Comparison of ENCODE assay signal across 8 cellular contexts in genomic region chr2:74497777-74498499, GRCh38. TPM values are rescaled to one million over a fixed set of nuclear protein-coding genes. Genes with fewer than 3 reads are reported as not detected.
DNase-seq lines count a peak whose midpoint lies in the region; ATAC-seq, FAIRE-seq and TF ChIP-seq lines count a peak whose summit lies in the region.

No MANE protein-coding gene starts in this region.

- no peak overlapping the region for H3K4me2 ChIP-seq in K562 (ENCODE audit: insufficient read depth, low read length)

- no TSS peak for BruUV-seq in K562 (replicated peaks; lab: Mats Ljungman, UMichigan)

- POLR2A ChIA-PET in K562 (lab: Yijun Ruan, JAX), result no interaction called here

- no peak overlapping the region for H3K9ac ChIP-seq in K562 (ENCODE audit: insufficient read depth in 1 of 2, low read depth in 2 of 2, low read length in 2 of 2)

- TF ChIP-seq POLR2A in K562 (conservative IDR thresholded peaks at IDR 0.05) (0 out of 2 replicates have a peak, but pooled peaks have one; percentile 36), suprapubic skin (IDR thresholded peaks at IDR 0.05) (no peak)

- TF ChIP-seq CTCF in K562 (IDR thresholded peaks at IDR 0.05 in 2 of 3, conservative IDR thresholded peaks at IDR 0.05 in 1 of 3; ENCODE audit: insufficient read depth in 2 of 3, low read depth in 1 of 3, low read length in 3 of 3) (no peak), left lung (IDR thresholded peaks at IDR 0.05) (no peak), suprapubic skin (IDR thresholded peaks at IDR 0.05) (no peak)

- CTCF ChIA-PET in K562 (lab: Yijun Ruan, JAX; ENCODE audit: low intra/inter-chr PET ratio), result no interaction called here

- DNase-seq in stimulated activated CD4-positive, alpha-beta T cell treated with anti-CD3 and anti-CD28 coated beads, Interleukin-4, amount 100 ng/mL, for 1 hour, result peak; percentile 37
- DNase-seq in stimulated activated CD4-positive, alpha-beta T cell treated with anti-CD3 and anti-CD28 coated beads, Interleukin-1b, Interleukin-23, amount 100 ng/mL, for 48 hours, result no peak
- DNase-seq in K562 (ENCODE audit: extremely low read depth in 1 of 4, low spot score in 3 of 4), result no peak
- peak in 1 of 2 donors; percentile 88 for DNase-seq in left lung
- DNase-seq in suprapubic skin (ENCODE audit: low spot score in 2 of 2), result peak in 1 of 2 donors; percentile 69
- DNase-seq in NK-92 (lab: John Stamatoyannopoulos, UW; ENCODE audit: unreplicated experiment), result no peak
- no peak for DNase-seq in NCI-H128 (lab: John Stamatoyannopoulos, UW; ENCODE audit: unreplicated experiment)

- no peak for TF ChIP-seq RAD21 in K562 (CRISPR knock-in tag; conservative IDR thresholded peaks at IDR 0.05 in 1 of 2, IDR thresholded peaks at IDR 0.05 in 1 of 2)

- H3K9me3 ChIP-seq in K562 (replicated peaks; ENCODE audit: control insufficient read depth, insufficient read depth, low read depth, low read length) (no peaks in the 10 kb centered on the region), left lung (no peaks in the 10 kb centered on the region), suprapubic skin (no peaks in the 10 kb centered on the region)

- no peaks in the 10 kb centered on the region for H4K20me1 ChIP-seq in K562 (replicated peaks; ENCODE audit: control insufficient read depth, insufficient read depth, low read length)

- no peak for TF ChIP-seq EP300 in K562 (IDR thresholded peaks at IDR 0.05; ENCODE audit: low read length)
- TF ChIP-seq EP300 in suprapubic skin (IDR thresholded peaks at IDR 0.05), result no peak

- no peak overlapping the region for H3K4me3 ChIP-seq in K562
- peak overlapping the region; percentile 33 to 53 for H3K4me3 ChIP-seq in left lung
- H3K4me3 ChIP-seq in suprapubic skin, result peak overlapping the region; percentile 46

- no peak for FAIRE-seq in K562 (lab: Jason Lieb, UNC)

- H3K36me3 ChIP-seq in K562 (ENCODE audit: control insufficient read depth, insufficient read depth, low read length) (peaks cover 15% of the 10 kb centered on the region; the same call in 2 of the 3 replicates), left lung (peaks cover 0 to 17% of the 10 kb centered on the region in 2 donors), suprapubic skin (peaks cover 15% of the 10 kb centered on the region)

- 95% methylated on average over 23 of the region's 61 CpGs for WGBS in K562 (ENCODE audit: insufficient coverage, low coverage, missing lambda C conversion rate)
- whole genome bisulfite sequencing in suprapubic skin, result 4% methylated on average over 37 of the region's 61 CpGs

- H3K27me3 ChIP-seq in K562 (ENCODE audit: control insufficient read depth in 2 of 2, insufficient read depth in 2 of 2, low read length in 2 of 2) (no peaks in the 10 kb centered on the region), left lung (peaks cover 30 to 64% of the 10 kb centered on the region in 2 donors), suprapubic skin (peaks cover 57% of the 10 kb centered on the region)

- H3K27ac ChIP-seq in K562 (ENCODE audit: extremely low read depth, low read depth, low read length) (no peak overlapping the region), left lung (peak overlapping the region in 1 of 2 donors; percentile 33), suprapubic skin (no peak overlapping the region)

- intact Hi-C loops in K562 (cut with micrococcal nuclease), result no loop called here
- intact Hi-C loops in left lung (cut with DNase I), result no loop called here

- H2AFZ ChIP-seq in K562 (ENCODE audit: low read depth, low read length), result no peak overlapping the region

- H3K79me2 ChIP-seq in K562 (ENCODE audit: control insufficient read depth, insufficient read depth, low read length), result peaks cover 5% of the 10 kb centered on the region; the same call in 1 of the 3 replicates

- peaks cover 11 to 39% of the 10 kb centered on the region in 2 experiments; a peak in 4 of 5 replicates for H3K4me1 ChIP-seq in K562 (replicated peaks in 1 of 2; ENCODE audit: control insufficient read depth in 2 of 2, insufficient read depth in 2 of 2, low read length in 2 of 2)
- H3K4me1 ChIP-seq in left lung, result peaks cover 21 to 41% of the 10 kb centered on the region in 2 donors
- peaks cover 37% of the 10 kb centered on the region for H3K4me1 ChIP-seq in suprapubic skin

- no peaks in the 10 kb centered on the region for H3K9me1 ChIP-seq in K562 (ENCODE audit: control insufficient read depth, insufficient read depth, low read length)

- in situ Hi-C loops in K562 (cut with MboI), result no loop called here

- ATAC-seq in K562, result no peak
- peak; percentile 65 for ATAC-seq in left lung
- no peak for ATAC-seq in GM21423 (IDR thresholded peaks at IDR 0.05; ENCODE audit: unreplicated experiment)

RNA-seq across cellular contexts. Expression of gene LBX2, which starts 1.5 kb away (rescaled TPM):
- 3.0 and 5.3 TPM in 2 replicates for total RNA-seq in K562 (2011; cell fraction: chromatin; rRNA removed; ENCODE audit: low replicate concordance)
- 7.2 and 8.6 TPM in 2 replicates for total RNA-seq in K562 (2011; cell fraction: nucleolus; rRNA removed)
- 2.1 and 4.0 TPM in 2 replicates for total RNA-seq in K562 (2011; cell fraction: nucleoplasm; rRNA removed)
- total RNA-seq in K562 (2014; rRNA removed), result 3.1 and 3.7 TPM in 2 replicates
- total RNA-seq in K562 (2014; rRNA removed; fragmentation: Illumina TruSeq; extraction: Trizol), result 0.38 and 0.40 TPM in 2 replicates
- total RNA-seq in K562 (2015; rRNA removed; fragmentation: Illumina TruSeq; extraction: Trizol), result 2.5 and 2.6 TPM in 2 replicates
- 5.5 and 6.2 TPM in 2 replicates for total RNA-seq in K562 (2021)
- 0.93 and 1.1 TPM in 2 replicates for polyA plus RNA-seq in K562 (2011; rRNA removed)
- 1.2 and 4.6 TPM in 2 replicates for polyA plus RNA-seq in K562 (2011; cell fraction: cytosol; rRNA removed)
- polyA plus RNA-seq in K562 (2011; cell fraction: nucleus; rRNA removed), result 3.0 and 7.5 TPM in 2 replicates
- polyA plus RNA-seq in K562 (2012), result 2.9 and 7.7 TPM in 2 replicates
- polyA plus RNA-seq in K562 (2014; fragmentation: Illumina TruSeq; extraction: Trizol), result 1.00 and 1.5 TPM in 2 replicates
- under 1 TPM in 1 of 2 experiments, not detected in 1; 0.39 TPM for polyA plus RNA-seq in K562 (2014; fragmentation: Nextera tagmentation; extraction: Ambion mirVana)
- polyA plus RNA-seq in K562 (2014; rRNA removed), result 3.9 and 4.2 TPM in 2 replicates
- polyA minus RNA-seq in K562 (2011; rRNA and poly(A)+ RNA removed), result 0.18 and 0.42 TPM in 2 replicates
- 2.0 TPM in 1 of 2 replicates, not detected in the other for polyA minus RNA-seq in K562 (2011; cell fraction: cytosol; rRNA and poly(A)+ RNA removed)
- polyA minus RNA-seq in K562 (2011; cell fraction: nucleus; rRNA and poly(A)+ RNA removed), result 8.6 and 9.3 TPM in 2 replicates
- 1 to 10 TPM; 1.6 to 2.2 TPM for total RNA-seq in left lung
- total RNA-seq in suprapubic skin, result 1 to 10 TPM in 1 of 4 donors, not detected in 3; 1.2 TPM

RNA-seq across cellular contexts. Expression of gene PCGF1, which starts 9.6 kb away (rescaled TPM):
- total RNA-seq in K562 (2011; cell fraction: chromatin; rRNA removed; ENCODE audit: low replicate concordance), result 41.0 and 75.1 TPM in 2 replicates
- 49.2 and 62.0 TPM in 2 replicates for total RNA-seq in K562 (2011; cell fraction: nucleolus; rRNA removed)
- 36.9 and 41.4 TPM in 2 replicates for total RNA-seq in K562 (2011; cell fraction: nucleoplasm; rRNA removed)
- total RNA-seq in K562 (2014; rRNA removed) (20.3 and 28.5 TPM in 2 replicates), K562 (2014; rRNA removed; fragmentation: Illumina TruSeq; extraction: Trizol) (22.5 and 25.1 TPM in 2 replicates), K562 (2015; rRNA removed; fragmentation: Illumina TruSeq; extraction: Trizol) (25.9 and 31.2 TPM in 2 replicates), K562 (2021) (27.3 and 33.6 TPM in 2 replicates), left lung (10 to 100 TPM; 27.1 to 33.6 TPM), suprapubic skin (10 to 100 TPM; 15.6 to 77.0 (median 19.7) TPM)
- polyA plus RNA-seq in K562 (2011; rRNA removed) (28.3 and 29.3 TPM in 2 replicates), K562 (2014; fragmentation: Illumina TruSeq; extraction: Trizol) (31.9 and 34.8 TPM in 2 replicates), K562 (2014; fragmentation: Nextera tagmentation; extraction: Ambion mirVana) (10 to 100 TPM; 45.3 to 45.7 TPM), K562 (2014; rRNA removed) (26.1 and 26.3 TPM in 2 replicates)
- 30.4 and 33.2 TPM in 2 replicates for polyA plus RNA-seq in K562 (2011; cell fraction: cytosol; rRNA removed)
- 64.9 and 75.4 TPM in 2 replicates for polyA plus RNA-seq in K562 (2011; cell fraction: nucleus; rRNA removed)
- 27.7 and 31.8 TPM in 2 replicates for polyA plus RNA-seq in K562 (2012)
- 36.6 and 41.3 TPM in 2 replicates for polyA minus RNA-seq in K562 (2011; rRNA and poly(A)+ RNA removed)
- 22.0 and 27.9 TPM in 2 replicates for polyA minus RNA-seq in K562 (2011; cell fraction: cytosol; rRNA and poly(A)+ RNA removed)
- polyA minus RNA-seq in K562 (2011; cell fraction: nucleus; rRNA and poly(A)+ RNA removed), result 19.7 and 30.2 TPM in 2 replicates

RNA-seq across cellular contexts. Expression of gene TTC31, which starts 15.1 kb away (rescaled TPM):
- 53.4 and 102 TPM in 2 replicates for total RNA-seq in K562 (2011; cell fraction: chromatin; rRNA removed; ENCODE audit: low replicate concordance)
- 58.8 and 59.9 TPM in 2 replicates for total RNA-seq in K562 (2011; cell fraction: nucleolus; rRNA removed)
- 58.1 and 70.2 TPM in 2 replicates for total RNA-seq in K562 (2011; cell fraction: nucleoplasm; rRNA removed)
- total RNA-seq in K562 (2014; rRNA removed), result 13.1 and 18.7 TPM in 2 replicates
- 8.6 and 11.6 TPM in 2 replicates for total RNA-seq in K562 (2014; rRNA removed; fragmentation: Illumina TruSeq; extraction: Trizol)
- 15.6 and 15.9 TPM in 2 replicates for total RNA-seq in K562 (2015; rRNA removed; fragmentation: Illumina TruSeq; extraction: Trizol)
- total RNA-seq in K562 (2021), result 23.9 and 26.5 TPM in 2 replicates
- polyA plus RNA-seq in K562 (2011; rRNA removed), result 18.4 and 19.0 TPM in 2 replicates
- polyA plus RNA-seq in K562 (2011; cell fraction: cytosol; rRNA removed), result 13.2 and 23.0 TPM in 2 replicates
- polyA plus RNA-seq in K562 (2011; cell fraction: nucleus; rRNA removed), result 111 and 155 TPM in 2 replicates
- polyA plus RNA-seq in K562 (2012), result 19.9 and 29.5 TPM in 2 replicates
- 22.9 and 27.3 TPM in 2 replicates for polyA plus RNA-seq in K562 (2014; fragmentation: Illumina TruSeq; extraction: Trizol)
- 1 to 10 TPM; 4.7 to 5.0 TPM for polyA plus RNA-seq in K562 (2014; fragmentation: Nextera tagmentation; extraction: Ambion mirVana)
- polyA plus RNA-seq in K562 (2014; rRNA removed), result 30.5 and 30.9 TPM in 2 replicates
- polyA minus RNA-seq in K562 (2011; rRNA and poly(A)+ RNA removed), result 7.8 and 11.2 TPM in 2 replicates
- 7.1 and 9.6 TPM in 2 replicates for polyA minus RNA-seq in K562 (2011; cell fraction: cytosol; rRNA and poly(A)+ RNA removed)
- polyA minus RNA-seq in K562 (2011; cell fraction: nucleus; rRNA and poly(A)+ RNA removed), result 26.1 and 29.9 TPM in 2 replicates
- 10 to 100 TPM; 22.1 to 27.0 TPM for total RNA-seq in left lung
- 10 to 100 TPM; 20.4 to 45.5 (median 27.4) TPM for total RNA-seq in suprapubic skin

RNA-seq across cellular contexts. Expression of gene CCDC142, which starts 15.1 kb away (rescaled TPM):
- 68.2 and 153 TPM in 2 replicates for total RNA-seq in K562 (2011; cell fraction: chromatin; rRNA removed; ENCODE audit: low replicate concordance)
- 104 and 108 TPM in 2 replicates for total RNA-seq in K562 (2011; cell fraction: nucleolus; rRNA removed)
- 54.5 and 66.8 TPM in 2 replicates for total RNA-seq in K562 (2011; cell fraction: nucleoplasm; rRNA removed)
- 11.1 and 12.9 TPM in 2 replicates for total RNA-seq in K562 (2014; rRNA removed)
- total RNA-seq in K562 (2014; rRNA removed; fragmentation: Illumina TruSeq; extraction: Trizol), result 5.9 and 7.2 TPM in 2 replicates
- 9.8 and 11.7 TPM in 2 replicates for total RNA-seq in K562 (2015; rRNA removed; fragmentation: Illumina TruSeq; extraction: Trizol)
- total RNA-seq in K562 (2021), result 9.3 and 11.1 TPM in 2 replicates
- polyA plus RNA-seq in K562 (2011; rRNA removed), result 3.4 and 3.7 TPM in 2 replicates
- 2.5 and 6.4 TPM in 2 replicates for polyA plus RNA-seq in K562 (2011; cell fraction: cytosol; rRNA removed)
- 11.2 and 25.3 TPM in 2 replicates for polyA plus RNA-seq in K562 (2011; cell fraction: nucleus; rRNA removed)
- 5.2 and 9.2 TPM in 2 replicates for polyA plus RNA-seq in K562 (2012)
- polyA plus RNA-seq in K562 (2014; fragmentation: Illumina TruSeq; extraction: Trizol), result 6.5 and 8.3 TPM in 2 replicates
- under 1 TPM; 0.55 to 0.58 TPM for polyA plus RNA-seq in K562 (2014; fragmentation: Nextera tagmentation; extraction: Ambion mirVana)
- polyA plus RNA-seq in K562 (2014; rRNA removed), result 7.8 and 12.7 TPM in 2 replicates
- polyA minus RNA-seq in K562 (2011; rRNA and poly(A)+ RNA removed), result 8.7 and 15.4 TPM in 2 replicates
- polyA minus RNA-seq in K562 (2011; cell fraction: cytosol; rRNA and poly(A)+ RNA removed), result 3.1 and 4.0 TPM in 2 replicates
- 24.3 and 36.8 TPM in 2 replicates for polyA minus RNA-seq in K562 (2011; cell fraction: nucleus; rRNA and poly(A)+ RNA removed)
- total RNA-seq in left lung, result 10 to 100 TPM; 12.1 to 17.5 TPM
- total RNA-seq in suprapubic skin, result 10 to 100 TPM; 10.4 to 31.1 (median 18.7) TPM

RNA-seq across cellular contexts. Expression of gene TLX2, which starts 16.3 kb away (rescaled TPM):
- total RNA-seq in K562 (2011; cell fraction: chromatin; rRNA removed; ENCODE audit: low replicate concordance), result not detected in 2 replicates
- not detected in 2 replicates for total RNA-seq in K562 (2011; cell fraction: nucleolus; rRNA removed)
- not detected in 2 replicates for total RNA-seq in K562 (2011; cell fraction: nucleoplasm; rRNA removed)
- total RNA-seq in K562 (2014; rRNA removed), result not detected in 2 replicates
- not detected in 2 replicates for total RNA-seq in K562 (2014; rRNA removed; fragmentation: Illumina TruSeq; extraction: Trizol)
- total RNA-seq in K562 (2015; rRNA removed; fragmentation: Illumina TruSeq; extraction: Trizol), result not detected in 2 replicates
- not detected in 2 replicates for total RNA-seq in K562 (2021)
- not detected in 2 replicates for polyA plus RNA-seq in K562 (2011; rRNA removed)
- not detected in 2 replicates for polyA plus RNA-seq in K562 (2011; cell fraction: cytosol; rRNA removed)
- not detected in 2 replicates for polyA plus RNA-seq in K562 (2011; cell fraction: nucleus; rRNA removed)
- polyA plus RNA-seq in K562 (2012), result 0.12 TPM in 1 of 2 replicates, not detected in the other
- not detected in 2 replicates for polyA plus RNA-seq in K562 (2014; fragmentation: Illumina TruSeq; extraction: Trizol)
- not detected for polyA plus RNA-seq in K562 (2014; fragmentation: Nextera tagmentation; extraction: Ambion mirVana)
- polyA plus RNA-seq in K562 (2014; rRNA removed), result not detected in 2 replicates
- not detected in 2 replicates for polyA minus RNA-seq in K562 (2011; rRNA and poly(A)+ RNA removed)
- not detected in 2 replicates for polyA minus RNA-seq in K562 (2011; cell fraction: cytosol; rRNA and poly(A)+ RNA removed)
- not detected in 2 replicates for polyA minus RNA-seq in K562 (2011; cell fraction: nucleus; rRNA and poly(A)+ RNA removed)
- total RNA-seq in left lung, result not detected
- under 1 TPM in 1 of 4 donors, not detected in 3; 0.56 TPM for total RNA-seq in suprapubic skin
